26 cellular contexts compared by ENCODE assay signal in genomic region chr10:12262278-12262981, GRCh38.
DNase-seq lines count a peak whose midpoint lies in the region; ATAC-seq and TF ChIP-seq lines count a peak whose summit lies in the region.
"Had no signal": no experiment of that assay in that cellular context is flagged by ENCODE, and none has a peak within 500 bp of the region (broad histone marks: within the 10 kb centered on the region; RNA-seq: fewer than 3 reads in every experiment).

No MANE protein-coding gene starts in this region.

- in situ Hi-C loops in KBM-7 (cut with MboI; ENCODE audit: low pct_unique_long_range_greater_than_20kb, low sequenced_read_pairs), result loop anchor here (25.0 kb wide), 1 partner anchor 400 kb away; no protein-coding TSS in a partner anchor

- H3K4me3 ChIP-seq in neutrophil (ENCODE audit: low read depth in 1 of 2, low read length in 1 of 2), result no peak overlapping the region
- H3K4me3 ChIP-seq: body of pancreas, K562, SJCRH30, tibial artery had no signal

- H3K9me3 Mint-ChIP-seq in activated CD4-positive, alpha-beta memory T cell treated with anti-CD3 and anti-CD28 coated beads, Interleukin-2, amount 10 ng/mL, durations not matched to agents 7 days and 5 days, result no peaks in the 10 kb centered on the region
- no peaks in the 10 kb centered on the region for H3K9me3 Mint-ChIP-seq in activated CD4-positive, alpha-beta memory T cell treated with anti-CD3 and anti-CD28 coated beads for 36 hours
- no peaks in the 10 kb centered on the region for H3K9me3 Mint-ChIP-seq in central memory CD8-positive, alpha-beta T cell
- H3K9me3 Mint-ChIP-seq: stimulated activated naive B cell treated with anti-CD40 and anti-IgM and Interleukin-4, amounts not matched to agents 10 μg/mL and 1 μg/mL and 100 μg/mL, for 72 hours had no signal

- peaks cover 30% of the 10 kb centered on the region for H3K4me1 Mint-ChIP-seq in activated CD4-positive, alpha-beta memory T cell treated with anti-CD3 and anti-CD28 coated beads, Interleukin-2, amount 10 ng/mL, durations not matched to agents 7 days and 5 days
- peaks cover 19% of the 10 kb centered on the region for H3K4me1 Mint-ChIP-seq in activated CD4-positive, alpha-beta memory T cell treated with anti-CD3 and anti-CD28 coated beads for 36 hours (ENCODE audit: low read depth)
- peaks cover 22% of the 10 kb centered on the region for H3K4me1 Mint-ChIP-seq in central memory CD8-positive, alpha-beta T cell

- no peak for DNase-seq in activated CD4-positive, alpha-beta memory T cell treated with anti-CD3 and anti-CD28 coated beads, Interleukin-2, amount 10 ng/mL, durations not matched to agents 7 days and 5 days
- no peak for DNase-seq in activated CD4-positive, alpha-beta memory T cell treated with anti-CD3 and anti-CD28 coated beads for 36 hours
- DNase-seq in HuH-7.5 (ENCODE audit: low spot score) (peak; percentile 64), KBM-7 (no peak)
- peak in 1 of 2 donors; percentile 21 for DNase-seq in central memory CD8-positive, alpha-beta T cell (ENCODE audit: low spot score in 2 of 2)
- DNase-seq: body of pancreas; cortex of kidney; DMS53; foreskin keratinocyte; HCEC 1CT; left cardiac atrium; NCI-H2029 treated with DMSO at 0.1 percent for 48 hours; NCI-H510A treated with DMSO at 0.1 percent for 48 hours; nucleus accumbens; OCI-M1; stimulated activated naive B cell treated with anti-CD40 and anti-IgM and Interleukin-4, amounts not matched to agents 10 μg/mL and 1 μg/mL and 100 μg/mL, for 72 hours; T-helper 9 cell; tibial artery had no signal

- peak overlapping the region; percentile 26 for H3K27ac Mint-ChIP-seq in activated CD4-positive, alpha-beta memory T cell treated with anti-CD3 and anti-CD28 coated beads, Interleukin-2, amount 10 ng/mL, durations not matched to agents 7 days and 5 days
- H3K27ac Mint-ChIP-seq in activated CD4-positive, alpha-beta memory T cell treated with anti-CD3 and anti-CD28 coated beads for 36 hours, result no peak overlapping the region
- H3K27ac Mint-ChIP-seq in central memory CD8-positive, alpha-beta T cell (ENCODE audit: low read depth), result no peak overlapping the region
- H3K27ac Mint-ChIP-seq: activated naive CD8-positive, alpha-beta T cell; stimulated activated naive B cell treated with anti-CD40 and anti-IgM and Interleukin-4, amounts not matched to agents 10 μg/mL and 1 μg/mL and 100 μg/mL, for 72 hours had no signal

- H3K36me3 ChIP-seq in neutrophil, result no peaks in the 10 kb centered on the region
- H3K36me3 ChIP-seq: SJCRH30, tibial artery had no signal

- H3K27ac ChIP-seq in neutrophil, result peak overlapping the region; percentile 87
- H3K27ac ChIP-seq: body of pancreas, epithelial cell of prostate, foreskin keratinocyte, SJCRH30, tibial artery had no signal

- no peaks in the 10 kb centered on the region for H3K27me3 ChIP-seq in neutrophil
- H3K27me3 ChIP-seq: body of pancreas, foreskin keratinocyte, SJCRH30, tibial artery had no signal

- peaks cover 43 to 44% of the 10 kb centered on the region in 2 experiments for H3K4me1 ChIP-seq in neutrophil (ENCODE audit: control insufficient read depth in 1 of 2, insufficient read depth in 1 of 2, low read depth in 1 of 2, low read length in 1 of 2)
- H3K4me1 ChIP-seq: foreskin keratinocyte, SJCRH30 had no signal

- no peak for TF ChIP-seq CTCF in neutrophil (IDR thresholded peaks at IDR 0.05)

- H3K27me3 Mint-ChIP-seq in activated CD4-positive, alpha-beta memory T cell treated with anti-CD3 and anti-CD28 coated beads, Interleukin-2, amount 10 ng/mL, durations not matched to agents 7 days and 5 days, result no peaks in the 10 kb centered on the region
- H3K27me3 Mint-ChIP-seq in activated CD4-positive, alpha-beta memory T cell treated with anti-CD3 and anti-CD28 coated beads for 36 hours, result no peaks in the 10 kb centered on the region
- no peaks in the 10 kb centered on the region for H3K27me3 Mint-ChIP-seq in central memory CD8-positive, alpha-beta T cell
- H3K27me3 Mint-ChIP-seq: activated naive CD8-positive, alpha-beta T cell; stimulated activated naive B cell treated with anti-CD40 and anti-IgM and Interleukin-4, amounts not matched to agents 10 μg/mL and 1 μg/mL and 100 μg/mL, for 72 hours had no signal

- H3K4me3 Mint-ChIP-seq in activated CD4-positive, alpha-beta memory T cell treated with anti-CD3 and anti-CD28 coated beads, Interleukin-2, amount 10 ng/mL, durations not matched to agents 7 days and 5 days, result no peak overlapping the region
- no peak overlapping the region for H3K4me3 Mint-ChIP-seq in activated CD4-positive, alpha-beta memory T cell treated with anti-CD3 and anti-CD28 coated beads for 36 hours
- no peak overlapping the region for H3K4me3 Mint-ChIP-seq in central memory CD8-positive, alpha-beta T cell
- H3K4me3 Mint-ChIP-seq: activated naive CD8-positive, alpha-beta T cell; stimulated activated naive B cell treated with anti-CD40 and anti-IgM and Interleukin-4, amounts not matched to agents 10 μg/mL and 1 μg/mL and 100 μg/mL, for 72 hours had no signal

- POLR2A ChIA-PET in activated CD4-positive, alpha-beta memory T cell treated with anti-CD3 and anti-CD28 coated beads, Interleukin-2, amount 10 ng/mL, durations not matched to agents 7 days and 5 days (lab: Charles Lee), result interaction anchor here (1.2 kb wide), 1 partner anchor 447 kb away, joined by 3 read pairs; no protein-coding TSS in a partner anchor
- POLR2A ChIA-PET in activated CD4-positive, alpha-beta memory T cell treated with anti-CD3 and anti-CD28 coated beads for 36 hours (lab: Charles Lee), result no interaction called here

- H3K36me3 Mint-ChIP-seq in activated CD4-positive, alpha-beta memory T cell treated with anti-CD3 and anti-CD28 coated beads, Interleukin-2, amount 10 ng/mL, durations not matched to agents 7 days and 5 days (ENCODE audit: low read depth), result no peaks in the 10 kb centered on the region
- no peaks in the 10 kb centered on the region for H3K36me3 Mint-ChIP-seq in activated CD4-positive, alpha-beta memory T cell treated with anti-CD3 and anti-CD28 coated beads for 36 hours
- peaks cover 4% of the 10 kb centered on the region for H3K36me3 Mint-ChIP-seq in central memory CD8-positive, alpha-beta T cell (ENCODE audit: insufficient read depth)
- H3K36me3 Mint-ChIP-seq: CD14-positive monocyte had no signal

- CTCF ChIA-PET in activated CD4-positive, alpha-beta memory T cell treated with anti-CD3 and anti-CD28 coated beads, Interleukin-2, amount 10 ng/mL, durations not matched to agents 7 days and 5 days (lab: Charles Lee), result interaction anchor here (0.8 to 6.1 kb wide), 8 partner anchors 15 to 449 kb away, joined by 3 to 84 read pairs (median 5); partner anchors contain the start of gene CAMK1D
- CTCF ChIA-PET in activated CD4-positive, alpha-beta memory T cell treated with anti-CD3 and anti-CD28 coated beads for 36 hours (lab: Charles Lee), result interaction anchor here (1.6 to 5.0 kb wide), 3 partner anchors 393 to 448 kb away, joined by 6 to 79 read pairs (median 7); no protein-coding TSS in a partner anchor

- H3K9me3 ChIP-seq in neutrophil, result no peaks in the 10 kb centered on the region
- H3K9me3 ChIP-seq: body of pancreas, SJCRH30, tibial artery had no signal

- ATAC-seq in central memory CD8-positive, alpha-beta T cell (replicated peaks; ENCODE audit: extremely low read depth, poor library complexity, severe bottlenecking), result peak; percentile 55
- ATAC-seq in GM18873 (IDR thresholded peaks at IDR 0.05; ENCODE audit: low FRiP score, unreplicated experiment), result no peak
- ATAC-seq in GM21360 (IDR thresholded peaks at IDR 0.05; ENCODE audit: unreplicated experiment), result no peak
- ATAC-seq: body of pancreas; foreskin keratinocyte; K562; left cardiac atrium; stimulated activated naive B cell treated with anti-CD40 and anti-IgM and Interleukin-4, amounts not matched to agents 10 μg/mL and 1 μg/mL and 100 μg/mL, for 72 hours had no signal

- intact Hi-C loops in activated CD4-positive, alpha-beta memory T cell treated with anti-CD3 and anti-CD28 coated beads for 36 hours (cut with micrococcal nuclease), result no loop called here
